Comparison of ENCODE assay signal across 7 cellular contexts in the genomic region with DNA sequence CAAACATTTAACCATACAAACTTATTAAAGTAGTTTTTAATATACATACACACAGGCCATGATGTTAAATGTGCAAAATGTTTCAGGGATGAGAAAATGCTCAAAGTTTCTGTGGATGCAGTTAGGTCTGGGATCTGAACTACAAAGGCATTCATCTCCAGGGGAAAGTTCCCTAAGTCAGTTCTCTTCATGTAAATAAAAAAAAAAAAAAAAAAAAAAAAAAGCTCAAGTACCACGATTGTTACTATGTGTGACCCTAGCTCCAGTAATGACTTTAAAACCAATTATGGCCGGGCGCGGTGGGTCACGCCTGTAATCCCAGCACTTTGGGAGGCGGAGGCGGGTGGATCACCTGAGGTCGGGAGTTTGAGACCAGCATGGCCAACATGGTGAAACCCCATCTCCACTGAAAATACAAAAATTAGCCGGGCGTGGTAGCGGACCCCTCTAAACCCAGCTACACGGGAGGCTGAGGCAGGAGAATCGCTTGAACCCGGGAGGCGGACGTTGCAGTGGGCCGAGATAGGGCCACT. TPM values are rescaled to one million over a fixed set of nuclear protein-coding genes. Genes with fewer than 3 reads are reported as not detected.
DNase-seq lines count a peak whose midpoint lies in the region; ATAC-seq and TF ChIP-seq lines count a peak whose summit lies in the region.
"Not testable (repeated sequence)": the region's sequence is repeated elsewhere in the genome, so short reads cannot be mapped to it uniquely, and the experiment has no call there.

No MANE protein-coding gene starts in this region.

- not testable (repeated sequence) for H3K27ac Mint-ChIP-seq in activated CD4-positive, alpha-beta T cell treated with anti-CD3 and anti-CD28 coated beads for 36 hours

- not testable (repeated sequence) for H3K14ac ChIP-seq in trophoblast cell (ENCODE audit: low read length)

- H3K9ac ChIP-seq in MM.1S (ENCODE audit: low read length): peak overlapping the region; percentile 78; the same call in 1 of the 2 replicates
- not testable (repeated sequence) for H3K9ac ChIP-seq in liver (ENCODE audit: low read depth in 1 of 2, low read length in 2 of 2); trophoblast cell (ENCODE audit: low read length)

- H2AFZ ChIP-seq in MM.1S (ENCODE audit: low read length); trophoblast cell (ENCODE audit: insufficient read depth, low read length, poor library complexity): not testable (repeated sequence)

- H3K4ac ChIP-seq in trophoblast cell (ENCODE audit: low read depth, low read length): not testable (repeated sequence)

- peak overlapping the region; percentile 62; the same call in 1 of the 2 replicates for H3K4me2 ChIP-seq in MM.1S (ENCODE audit: low read depth, low read length)
- peak overlapping the region; percentile 78 for H3K4me2 ChIP-seq in trophoblast cell (ENCODE audit: low read length)

- in situ Hi-C loops in astrocyte of the spinal cord (cut with HindIII; ENCODE audit: low sequenced_read_pairs): not testable (repeated sequence)

- H3K4me3 ChIP-seq in GM06990 (replicated peaks; ENCODE audit: low read depth, low read length) (peak overlapping the region; percentile 95), MM.1S (ENCODE audit: low read length) (peak overlapping the region; percentile 90), astrocyte of the spinal cord (ENCODE audit: low read depth, low read length) (peak overlapping the region; percentile 86), esophagus (ENCODE audit: low read depth in 1 of 2, low read length in 2 of 2) (peak overlapping the region; percentile 14 to 94), liver (ENCODE audit: low read depth in 1 of 3, low read length in 3 of 3) (peak overlapping the region in 2 of 3 donors; percentile 81 to 87)
- not testable (repeated sequence) for H3K4me3 ChIP-seq in trophoblast cell (ENCODE audit: low read depth, low read length)

- H3K18ac ChIP-seq in trophoblast cell (ENCODE audit: low read length): not testable (repeated sequence)

- not testable (repeated sequence) for H2AK5ac ChIP-seq in trophoblast cell (ENCODE audit: low read length)

- not testable (repeated sequence) for H3K4me1 ChIP-seq in MM.1S (ENCODE audit: low read length); esophagus (ENCODE audit: control insufficient read depth in 2 of 2, insufficient read depth in 2 of 2, low read length in 1 of 2); trophoblast cell (ENCODE audit: control insufficient read depth in 1 of 2, insufficient read depth in 2 of 2, low read length in 2 of 2)
- H3K4me1 ChIP-seq in liver (ENCODE audit: control insufficient read depth in 4 of 4, insufficient read depth in 4 of 4, low read length in 3 of 4): peaks cover 7 to 16% (median 12%) of the 10 kb centered on the region in 4 donors

- not testable (repeated sequence) for H3K27me3 ChIP-seq in GM06990 (replicated peaks; ENCODE audit: control insufficient read depth, insufficient read depth, low read length); MM.1S (replicated peaks; ENCODE audit: insufficient read depth, low read length); esophagus (ENCODE audit: control insufficient read depth in 1 of 2, insufficient read depth in 2 of 2, low read length in 2 of 2); liver (ENCODE audit: control insufficient read depth in 4 of 4, insufficient read depth in 4 of 4, low read length in 3 of 4); trophoblast cell (ENCODE audit: insufficient read depth, low read length)

- H3K23ac ChIP-seq in trophoblast cell (ENCODE audit: low read length): not testable (repeated sequence)

- not testable (repeated sequence) for H3K79me1 ChIP-seq in trophoblast cell (ENCODE audit: low read length)

- H3K9me2 ChIP-seq in MM.1S (replicated peaks; ENCODE audit: insufficient read depth, low read length): not testable (repeated sequence)

- peaks cover 58% of the 10 kb centered on the region for H3K79me2 ChIP-seq in MM.1S (ENCODE audit: low read length)
- not testable (repeated sequence) for H3K79me2 ChIP-seq in trophoblast cell (ENCODE audit: control insufficient read depth, insufficient read depth, low read length, poor library complexity)

- TF ChIP-seq RAD21 in liver (IDR thresholded peaks at IDR 0.05): not testable (repeated sequence)

- not testable (repeated sequence) for H2BK5ac ChIP-seq in trophoblast cell (ENCODE audit: low read depth, low read length, poor library complexity)

- H4K12ac ChIP-seq in trophoblast cell (ENCODE audit: low read depth, low read length): not testable (repeated sequence)

- not testable (repeated sequence) for DNase-seq in GM06990 (ENCODE audit: extremely low read depth, insufficient read length); MM.1S; activated CD4-positive, alpha-beta T cell treated with anti-CD3 and anti-CD28 coated beads for 36 hours; astrocyte of the spinal cord (ENCODE audit: low read depth, low spot score)
- peak; percentile 42 to 58 for DNase-seq in trophoblast cell

- not testable (repeated sequence) for H4K20me1 ChIP-seq in MM.1S (ENCODE audit: insufficient read depth, low read length)

- H3K27ac ChIP-seq in MM.1S (ENCODE audit: low read length); esophagus (ENCODE audit: low read depth in 2 of 2, low read length in 1 of 2); liver (ENCODE audit: low read depth in 1 of 2, low read length in 2 of 2); trophoblast cell (ENCODE audit: low read depth, low read length): not testable (repeated sequence)

- not testable (repeated sequence) for H3K9me3 Mint-ChIP-seq in activated CD4-positive, alpha-beta T cell treated with anti-CD3 and anti-CD28 coated beads for 36 hours (ENCODE audit: low read depth)

- not testable (repeated sequence) for H3K9me3 ChIP-seq in MM.1S (replicated peaks; ENCODE audit: insufficient read depth, low read length); esophagus (ENCODE audit: control insufficient read depth in 2 of 2, insufficient read depth in 1 of 2, low read depth in 1 of 2, low read length in 1 of 2); liver (ENCODE audit: control insufficient read depth in 4 of 4, low read length in 3 of 4); trophoblast cell (ENCODE audit: insufficient read depth, low read depth, low read length)

- H3F3A ChIP-seq in MM.1S (ENCODE audit: insufficient read depth, low read length): peaks cover 12% of the 10 kb centered on the region

- peaks cover 52% of the 10 kb centered on the region for H3K4me1 Mint-ChIP-seq in activated CD4-positive, alpha-beta T cell treated with anti-CD3 and anti-CD28 coated beads for 36 hours

- H2BK120ac ChIP-seq in trophoblast cell (ENCODE audit: insufficient read depth, low read length, poor library complexity): not testable (repeated sequence)

- peaks cover 52% of the 10 kb centered on the region for H3K36me3 Mint-ChIP-seq in activated CD4-positive, alpha-beta T cell treated with anti-CD3 and anti-CD28 coated beads for 36 hours (ENCODE audit: low read depth)

- POLR2A ChIA-PET in activated CD4-positive, alpha-beta T cell treated with anti-CD3 and anti-CD28 coated beads for 36 hours (lab: Charles Lee): not testable (repeated sequence)

- not testable (repeated sequence) for ATAC-seq in activated CD4-positive, alpha-beta T cell treated with anti-CD3 and anti-CD28 coated beads for 36 hours

- H4K8ac ChIP-seq in trophoblast cell (ENCODE audit: low read depth, low read length): not testable (repeated sequence)

- not testable (repeated sequence) for H4K91ac ChIP-seq in trophoblast cell (ENCODE audit: low read depth, low read length)

- CTCF ChIA-PET in activated CD4-positive, alpha-beta T cell treated with anti-CD3 and anti-CD28 coated beads for 36 hours (lab: Charles Lee): interaction anchor here (0.6 to 2.6 kb wide), 7 partner anchors 12 to 149 kb away, joined by 3 to 15 read pairs (median 4); no protein-coding TSS in a partner anchor

- H3K36me3 ChIP-seq in GM06990 (ENCODE audit: control insufficient read depth, insufficient read depth, low read length); MM.1S (replicated peaks; ENCODE audit: insufficient read depth, low read length); esophagus (ENCODE audit: control insufficient read depth in 2 of 2, insufficient read depth in 2 of 2, low read length in 1 of 2): not testable (repeated sequence)
- peaks cover 4 to 34% (median 22%) of the 10 kb centered on the region in 4 donors for H3K36me3 ChIP-seq in liver (ENCODE audit: control insufficient read depth in 4 of 4, insufficient read depth in 3 of 4, low read depth in 1 of 4, low read length in 3 of 4)
- peaks cover 8 to 18% of the 10 kb centered on the region in 2 experiments for H3K36me3 ChIP-seq in trophoblast cell (ENCODE audit: control insufficient read depth in 1 of 2, insufficient read depth in 2 of 2, low read length in 2 of 2)

- WGBS in esophagus, 2 donors: 80 to 87% methylated on average over 17 of the region's 17 CpGs
- 86% methylated on average over 17 of the region's 17 CpGs for WGBS in liver
- no CpG with 5 or more reads among the region's 17 CpGs for WGBS in trophoblast cell (ENCODE audit: extremely low coverage, insufficient coverage, insufficient read length)

- H2BK12ac ChIP-seq in trophoblast cell (ENCODE audit: low read length): not testable (repeated sequence)

- intact Hi-C loops in activated CD4-positive, alpha-beta T cell treated with anti-CD3 and anti-CD28 coated beads for 36 hours (cut with DNase I, micrococcal nuclease): loop anchor here in 1 of 2 experiments (5.0 kb wide), 3 partner anchors 1119 to 1326 kb away; a partner anchor contains a TSS

- TF ChIP-seq CTCF in GM06990 (IDR thresholded peaks at IDR 0.05; ENCODE audit: insufficient read depth, low read length, poor library complexity, severe bottlenecking); MM.1S (IDR thresholded peaks at IDR 0.05; ENCODE audit: low read length); astrocyte of the spinal cord (IDR thresholded peaks at IDR 0.05; ENCODE audit: low read depth, low read length); liver (IDR thresholded peaks at IDR 0.05; ENCODE audit: low read depth, low read length, missing input control): not testable (repeated sequence)

- H3K4me3 Mint-ChIP-seq in activated CD4-positive, alpha-beta T cell treated with anti-CD3 and anti-CD28 coated beads for 36 hours: peak overlapping the region; percentile 91

- H3K27me3 Mint-ChIP-seq in activated CD4-positive, alpha-beta T cell treated with anti-CD3 and anti-CD28 coated beads for 36 hours: not testable (repeated sequence)

RNA-seq across cellular contexts. Expression of a gene that starts 1.4 kb away (rescaled TPM):
- 10 to 100 TPM; 39.7 to 42.3 TPM for total RNA-seq in activated CD4-positive, alpha-beta T cell treated with anti-CD3 and anti-CD28 coated beads for 36 hours
- polyA plus RNA-seq in esophagus (10 to 100 TPM in 1 of 2 donors, 1 to 10 TPM in 1; 4.9 to 14.3 TPM), liver (10 to 100 TPM; 18.0 to 33.2 TPM)
- 10 to 100 TPM; 19.7 to 26.0 TPM for total RNA-seq in liver
- 15.2 and 15.4 TPM in 2 replicates for polyA plus RNA-seq in trophoblast cell (2013)

RNA-seq across cellular contexts. Expression of a gene that starts 1.5 kb away (rescaled TPM):
- 10 to 100 TPM; 11.2 to 12.8 TPM for total RNA-seq in activated CD4-positive, alpha-beta T cell treated with anti-CD3 and anti-CD28 coated beads for 36 hours
- polyA plus RNA-seq in esophagus: 1 to 10 TPM; 3.5 to 6.5 TPM
- total RNA-seq in liver: 1 to 10 TPM; 5.5 to 7.9 TPM
- 10 to 100 TPM in 1 of 2 donors, 1 to 10 TPM in 1; 3.7 to 10.8 TPM for polyA plus RNA-seq in liver
- polyA plus RNA-seq in trophoblast cell (2013): 5.0 and 5.6 TPM in 2 replicates

RNA-seq across cellular contexts. Expression of a gene that starts 33.9 kb away (rescaled TPM):
- total RNA-seq in activated CD4-positive, alpha-beta T cell treated with anti-CD3 and anti-CD28 coated beads for 36 hours: 1 to 10 TPM; 1.1 to 2.1 TPM
- polyA plus RNA-seq in esophagus (1 to 10 TPM; 6.3 to 6.9 TPM), liver (100 to 1,000 TPM in 1 of 2 donors, 10 to 100 TPM in 1; 30.0 to 126 TPM)
- 10 to 100 TPM; 19.6 to 27.5 TPM for total RNA-seq in liver
- polyA plus RNA-seq in trophoblast cell (2013): 2.3 and 2.8 TPM in 2 replicates

RNA-seq across cellular contexts. Expression of a gene that starts 38.8 kb away (rescaled TPM):
- 1 to 10 TPM; 3.3 to 3.5 TPM for total RNA-seq in activated CD4-positive, alpha-beta T cell treated with anti-CD3 and anti-CD28 coated beads for 36 hours
- 1 to 10 TPM in 1 of 2 donors, under 1 TPM in 1; 0.95 to 3.6 TPM for polyA plus RNA-seq in esophagus
- 1 to 10 TPM in 1 of 2 donors, under 1 TPM in 1; 0.65 to 2.0 TPM for total RNA-seq in liver
- 1 to 10 TPM in 1 of 2 donors, under 1 TPM in 1; 0.43 to 1.3 TPM for polyA plus RNA-seq in liver
- polyA plus RNA-seq in trophoblast cell (2013): 0.94 and 1.1 TPM in 2 replicates

Comparison
In these comparisons a context has a peak if more than half of its experiments do, and no peak if none do; other contexts are left out.
1. RNA of a gene that starts 33.9 kb away (total RNA-seq): 19.6 to 27.5 TPM in liver; 1.1 to 2.1 TPM in activated CD4-positive, alpha-beta T cell treated with anti-CD3 and anti-CD28 coated beads for 36 hours; every median in the first group is over 4 times any median in the second.